ENCODE assay signal across 30 cellular contexts in the genomic region with DNA sequence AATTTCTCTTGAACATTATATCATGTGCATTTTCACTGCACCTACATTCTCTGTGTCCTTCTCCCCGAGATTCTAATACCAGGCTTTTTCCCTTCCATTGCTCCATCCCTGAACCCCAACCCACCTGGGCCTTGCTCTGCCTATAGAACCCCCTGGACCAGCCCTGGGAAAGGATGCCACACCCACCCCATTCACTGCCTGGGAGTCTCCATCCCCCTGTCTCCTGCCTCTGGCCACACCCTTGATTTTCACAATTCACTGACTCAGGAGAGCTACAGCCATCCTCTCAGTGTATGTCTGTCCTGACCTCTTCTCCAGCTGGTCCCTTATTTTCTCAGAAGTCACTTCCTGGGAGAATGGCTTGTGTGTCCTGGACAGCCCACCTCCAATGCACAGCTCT.
"Had no signal": no experiment of that assay in that cellular context is flagged by ENCODE, and none has a peak within 500 bp of the region (broad histone marks: within the 10 kb centered on the region; RNA-seq: fewer than 3 reads in every experiment).

No MANE protein-coding gene starts in this region.

- H3K9me3 ChIP-seq: neutrophil, ovary, right lobe of liver, suprapubic skin, testis, upper lobe of right lung, uterus had no signal

- H3K36me3 Mint-ChIP-seq: natural killer cell; stimulated activated memory B cell treated with anti-CD40 and anti-IgM and Interleukin-4, amounts not matched to agents 10 μg/mL and 1 μg/mL and 100 μg/mL, for 72 hours; type B pancreatic cell had no signal

- H3K4me3 ChIP-seq: ovary, psoas muscle, right lobe of liver, sigmoid colon, suprapubic skin, testis, tibial artery, transverse colon, upper lobe of right lung, uterus had no signal

- DNase-seq: naive thymus-derived CD4-positive, alpha-beta T cell; natural killer cell; nephron progenitor cell; nucleus accumbens; ovary; psoas muscle; right lobe of liver; sigmoid colon; small intestine; stimulated activated CD4-positive, alpha-beta T cell treated with anti-CD3 and anti-CD28 coated beads, Interleukin-15, amount 100 ng/mL, for 24 hours; stimulated activated CD4-positive, alpha-beta T cell treated with anti-CD3 and anti-CD28 coated beads, Interleukin-4, amount 100 ng/mL, for 1 hour; stimulated activated CD4-positive, alpha-beta T cell treated with anti-CD3 and anti-CD28 coated beads, Interleukin-4, amount 100 ng/mL, for 4 hours; stimulated activated CD8-positive, alpha-beta memory T cell treated with anti-CD3 and anti-CD28 coated beads, Interleukin-4, amount 100 ng/mL, for 48 hours; stimulated activated naive CD4-positive, alpha-beta T cell; stimulated activated naive CD8-positive, alpha-beta T cell treated with anti-CD3 and anti-CD28 coated beads, Interleukin-15, amount 100 ng/mL, for 72 hours; stimulated activated naive CD8-positive, alpha-beta T cell treated with anti-CD3 and anti-CD28 coated beads, Interleukin-15, Interleukin-2, amounts not matched to agents 100 U/mL and 50 U/mL, for 24 hours; substantia nigra; testis; tibial artery; transverse colon; upper lobe of right lung; uterus had no signal

- H2AFZ ChIP-seq: parathyroid adenoma had no signal

- H3K36me3 ChIP-seq: neutrophil, ovary, right lobe of liver, sigmoid colon, suprapubic skin, tibial artery, transverse colon, upper lobe of right lung, uterus had no signal

- H3K79me2 ChIP-seq: parathyroid adenoma had no signal

- ATAC-seq: naive thymus-derived CD4-positive, alpha-beta T cell; natural killer cell; psoas muscle; right cardiac atrium; right lobe of liver; stimulated activated memory B cell treated with anti-CD40 and anti-IgM and Interleukin-4, amounts not matched to agents 10 μg/mL and 1 μg/mL and 100 μg/mL, for 72 hours; stimulated activated naive CD8-positive, alpha-beta T cell treated with anti-CD3 and anti-CD28 coated beads, Interleukin-15, amount 100 ng/mL, for 72 hours; stimulated activated naive CD8-positive, alpha-beta T cell treated with anti-CD3 and anti-CD28 coated beads, Interleukin-15, Interleukin-2, amounts not matched to agents 100 U/mL and 50 U/mL, for 24 hours; upper lobe of right lung had no signal

- H3K27me3 ChIP-seq: ovary, testis, uterus had no signal

- H3K27ac ChIP-seq: neutrophil, ovary, parathyroid adenoma, psoas muscle, right lobe of liver, sigmoid colon, suprapubic skin, testis, tibial artery, transverse colon, upper lobe of right lung, uterus had no signal

- H3K27ac Mint-ChIP-seq: naive thymus-derived CD4-positive, alpha-beta T cell; natural killer cell; nephron progenitor cell; progenitor cell of endocrine pancreas; stimulated activated memory B cell treated with anti-CD40 and anti-IgM and Interleukin-4, amounts not matched to agents 10 μg/mL and 1 μg/mL and 100 μg/mL, for 72 hours had no signal

- H3K4me1 ChIP-seq: right lobe of liver, uterus had no signal

- H3K4me1 Mint-ChIP-seq: natural killer cell had no signal

- H3K4me3 Mint-ChIP-seq: naive thymus-derived CD4-positive, alpha-beta T cell; natural killer cell; nephron progenitor cell; neural crest cell; stimulated activated memory B cell treated with anti-CD40 and anti-IgM and Interleukin-4, amounts not matched to agents 10 μg/mL and 1 μg/mL and 100 μg/mL, for 72 hours; stimulated activated naive CD8-positive, alpha-beta T cell treated with anti-CD3 and anti-CD28 coated beads, Interleukin-15, amount 100 ng/mL, for 72 hours had no signal
